16 cellular contexts compared by ENCODE assay signal in the genomic region with DNA sequence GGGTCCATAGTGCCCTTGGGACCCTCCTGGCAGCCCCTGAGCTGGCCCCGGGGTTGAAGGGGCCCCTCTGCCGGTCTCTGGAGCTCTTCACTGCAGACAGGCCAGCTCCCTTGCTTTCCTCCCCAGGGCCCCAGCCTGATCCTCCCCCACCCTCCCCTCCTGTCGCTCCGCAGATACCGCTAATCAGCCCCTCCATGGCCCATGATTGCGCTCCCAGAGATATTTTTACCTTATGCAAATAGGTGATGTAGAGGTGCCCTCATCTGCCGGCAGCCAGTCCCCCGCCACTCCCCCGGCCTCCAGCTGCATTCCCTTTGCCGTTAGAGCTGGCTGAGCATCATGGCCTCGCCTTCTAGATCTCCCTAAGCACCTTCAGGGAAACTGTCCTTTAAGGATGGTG. TPM values are rescaled to one million over a fixed set of nuclear protein-coding genes. Genes with fewer than 3 reads are reported as not detected.
A peak's percentile ranks its signal among the peaks of the same experiment; 100 is the strongest.
DNase-seq lines count a peak whose midpoint lies in the region; ATAC-seq, FAIRE-seq and TF ChIP-seq lines count a peak whose summit lies in the region.
"Had no signal": no experiment of that assay in that cellular context is flagged by ENCODE, and none has a peak within 500 bp of the region (broad histone marks: within the 10 kb centered on the region; RNA-seq: fewer than 3 reads in every experiment).

No MANE protein-coding gene starts in this region.

- H3F3A ChIP-seq in SU-DHL-6 (ENCODE audit: insufficient read depth): no peaks in the 10 kb centered on the region

- TF ChIP-seq CTCF in SU-DHL-6 (IDR thresholded peaks at IDR 0.05; ENCODE audit: insufficient read depth, low read length, poor library complexity, severe bottlenecking) (no peak), upper lobe of right lung (IDR thresholded peaks at IDR 0.05) (no peak)

- H3K79me2 ChIP-seq in SU-DHL-6 (ENCODE audit: insufficient read depth, low read length): no peaks in the 10 kb centered on the region

- H3K4me1 ChIP-seq in upper lobe of right lung: peaks cover 34% of the 10 kb centered on the region

- H3K9ac ChIP-seq in SU-DHL-6 (ENCODE audit: low read length): no peak overlapping the region; the same call in 1 of the 2 replicates

- DNase-seq in Right ventricle myocardium superior: peak; percentile 41
- DNase-seq in left cardiac atrium: no peak
- DNase-seq in left ventricle myocardium superior: peak; percentile 55
- peak; percentile 48 for DNase-seq in upper lobe of right lung
- no peak for DNase-seq in GM12891 (ENCODE audit: insufficient read length, low spot score)
- DNase-seq in stimulated activated CD4-positive, alpha-beta T cell treated with anti-CD3 and anti-CD28 coated beads, Interleukin-2, amount 100 ng/mL, for 48 hours: no peak
- no peak for DNase-seq in NCI-H446 (lab: John Stamatoyannopoulos, UW)
- DNase-seq: COR-L47, MV-4-11, NCI-H1417 treated with DMSO at 0.1 percent for 48 hours, NCI-H2029, NCI-H510A, SW 1271 had no signal

- no peaks in the 10 kb centered on the region for H3K36me3 ChIP-seq in SU-DHL-6 (ENCODE audit: low read length)
- H3K36me3 ChIP-seq in upper lobe of right lung: peaks cover 12% of the 10 kb centered on the region

- no peaks in the 10 kb centered on the region for H4K20me1 ChIP-seq in SU-DHL-6 (ENCODE audit: low read depth, low read length)

- H3K9me2 ChIP-seq in SU-DHL-6 (replicated peaks; ENCODE audit: insufficient read depth, low read length): no peaks in the 10 kb centered on the region

- no peaks in the 10 kb centered on the region for H3K9me3 ChIP-seq in SU-DHL-6 (ENCODE audit: insufficient read depth, low read length)
- H3K9me3 ChIP-seq in upper lobe of right lung: no peaks in the 10 kb centered on the region

- H2AFZ ChIP-seq in SU-DHL-6 (ENCODE audit: low read depth, low read length, severe bottlenecking): no peak overlapping the region

- H3K4me2 ChIP-seq in SU-DHL-6 (ENCODE audit: low read depth, low read length, poor library complexity, severe bottlenecking): peak overlapping the region; percentile 27

- H3K27me3 ChIP-seq in SU-DHL-6 (ENCODE audit: low read length) (no peaks in the 10 kb centered on the region), upper lobe of right lung (no peaks in the 10 kb centered on the region)

- H3K4me3 ChIP-seq in SU-DHL-6 (ENCODE audit: insufficient read depth, low read length, poor library complexity, severe bottlenecking) (no peak overlapping the region), upper lobe of right lung (no peak overlapping the region)

- H3K27ac ChIP-seq in SU-DHL-6 (ENCODE audit: low read depth, low read length): no peak overlapping the region
- H3K27ac ChIP-seq in upper lobe of right lung: no peak overlapping the region

- ATAC-seq in Right ventricle myocardium superior (ENCODE audit: poor library complexity): peak; percentile 37
- no peak for ATAC-seq in left cardiac atrium
- peak; percentile 54 for ATAC-seq in left ventricle myocardium superior
- no peak for ATAC-seq in upper lobe of right lung

- no peak for FAIRE-seq in GM12891 (lab: Jason Lieb, UNC)

- TF ChIP-seq POLR2A in GM12891 (IDR thresholded peaks at IDR 0.05; ENCODE audit: low read depth, low read length): no peak

- intact Hi-C loops in Right ventricle myocardium superior (cut with DNase I): no loop called here
- intact Hi-C loops in left cardiac atrium (cut with DNase I): no loop called here
- intact Hi-C loops in left ventricle myocardium superior (cut with micrococcal nuclease): no loop called here
- intact Hi-C loops in upper lobe of right lung (cut with DNase I): no loop called here

TF ChIP-seq in GM12891, 5 proteins besides CTCF, POLR2A, EP300 and RAD21:
- TF ChIP-seq SPI1 (IDR thresholded peaks at IDR 0.05; ENCODE audit: low read depth, low read length) (no peak), POU2F2 (IDR thresholded peaks at IDR 0.05; ENCODE audit: low read depth, low read length) (no peak), TAF1 (IDR thresholded peaks at IDR 0.05; ENCODE audit: low read depth, low read length) (no peak), PAX5 (IDR thresholded peaks at IDR 0.05; ENCODE audit: insufficient read depth, low read length, severe bottlenecking) (no peak), POLR2AphosphoS5 (IDR thresholded peaks at IDR 0.05; ENCODE audit: low read depth, low read length) (no peak)
TF ChIP-seq in GM12891: peak in this region for 0.

RNA-seq across cellular contexts. Expression of a gene that starts 9.2 kb away (rescaled TPM):
- total RNA-seq in Right ventricle myocardium superior: 55.2 TPM
- 10 to 100 TPM; 46.2 to 52.9 TPM for total RNA-seq in left cardiac atrium
- total RNA-seq in left ventricle myocardium superior: 62.2 TPM
- total RNA-seq in upper lobe of right lung: 25.2 TPM
- 0.03 TPM for polyA plus RNA-seq in GM12891 (2012; ENCODE audit: low read depth, missing spikeins)
- polyA plus RNA-seq: CD14-positive monocyte, IgD-negative memory B cell had no signal

RNA-seq across cellular contexts. Expression of a gene that starts 33.6 kb away (rescaled TPM):
- total RNA-seq in Right ventricle myocardium superior (32.1 TPM), left cardiac atrium (10 to 100 TPM; 32.3 to 37.7 TPM), left ventricle myocardium superior (28.3 TPM), upper lobe of right lung (37.4 TPM)
- 23.0 TPM for polyA plus RNA-seq in GM12891 (2012; ENCODE audit: low read depth, missing spikeins)

RNA-seq across cellular contexts. Expression of a gene that starts 34.3 kb away (rescaled TPM):
- total RNA-seq in Right ventricle myocardium superior (8.1 TPM), left cardiac atrium (1 to 10 TPM; 5.9 to 8.1 TPM), left ventricle myocardium superior (9.2 TPM), upper lobe of right lung (10.6 TPM)
- 3.1 TPM for polyA plus RNA-seq in GM12891 (2012; ENCODE audit: low read depth, missing spikeins)

Comparison
In these comparisons a context has a peak if more than half of its experiments do, and no peak if none do; other contexts are left out.
1. ATAC-seq: peak in Right ventricle myocardium superior (single experiment) and left ventricle myocardium superior (single experiment); none in left cardiac atrium (0 of 2) and upper lobe of right lung (single experiment).
2. DNase-seq: peak in Right ventricle myocardium superior (single experiment), left ventricle myocardium superior (single experiment) and upper lobe of right lung (single experiment); none in left cardiac atrium (single experiment), GM12891 (single experiment), stimulated activated CD4-positive, alpha-beta T cell treated with anti-CD3 and anti-CD28 coated beads, Interleukin-2, amount 100 ng/mL, for 48 hours (0 of 2) and NCI-H446 (0 of 2).